In the genomic region with DNA sequence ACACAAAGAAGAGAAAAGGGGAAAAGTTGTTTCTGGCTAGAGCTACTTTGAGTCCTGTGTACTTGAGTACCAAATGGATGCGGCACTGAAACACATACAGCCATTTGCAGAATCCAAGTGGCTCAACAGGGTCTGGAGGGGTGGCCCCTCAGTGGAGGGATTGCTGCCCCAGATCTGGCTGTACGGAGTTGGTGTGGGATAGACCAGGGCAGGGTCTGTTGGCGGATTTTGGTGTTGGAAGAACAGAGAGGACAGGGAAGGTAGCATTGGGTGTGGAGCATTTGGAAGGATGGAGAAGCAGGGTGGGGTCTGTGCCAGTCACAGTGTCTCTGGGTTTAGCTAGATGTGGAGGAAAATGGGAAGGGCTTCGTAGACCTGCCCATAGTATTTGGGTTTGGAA, we compare ENCODE assay signal across 32 cellular contexts.
"Had no signal": no experiment of that assay in that cellular context is flagged by ENCODE, and none has a peak within 500 bp of the region (broad histone marks: within the 10 kb centered on the region; RNA-seq: fewer than 3 reads in every experiment).

No MANE protein-coding gene starts in this region.

- H3K4me1 ChIP-seq: parathyroid adenoma, right lobe of liver, sigmoid colon, suprapubic skin, testis, tibial artery, transverse colon, upper lobe of right lung, uterus had no signal

- H3K27ac ChIP-seq: neutrophil, ovary, parathyroid adenoma, psoas muscle, right lobe of liver, sigmoid colon, suprapubic skin, testis, tibial artery, transverse colon, upper lobe of right lung, uterus had no signal

- H3K4me3 ChIP-seq: ovary, psoas muscle, right lobe of liver, sigmoid colon, suprapubic skin, testis, tibial artery, transverse colon, upper lobe of right lung, uterus had no signal

- H3K4me1 Mint-ChIP-seq: naive thymus-derived CD8-positive, alpha-beta T cell; nephron progenitor cell; neural crest cell; stimulated activated memory B cell treated with anti-CD40 and anti-IgM and Interleukin-4, amounts not matched to agents 10 μg/mL and 1 μg/mL and 100 μg/mL, for 72 hours had no signal

- H3K9me3 Mint-ChIP-seq: naive thymus-derived CD8-positive, alpha-beta T cell; natural killer cell treated with Interleukin-12 subunit alpha and Interleukin-12 subunit beta and Interleukin-15 and Interleukin-18, amount 100 ng/mL, for 72 hours; nephron progenitor cell; neural crest cell; stimulated activated memory B cell treated with anti-CD40 and anti-IgM and Interleukin-4, amounts not matched to agents 10 μg/mL and 1 μg/mL and 100 μg/mL, for 72 hours; stimulated activated naive CD8-positive, alpha-beta T cell treated with anti-CD3 and anti-CD28 coated beads, Interleukin-15, amount 100 ng/mL, for 72 hours; type B pancreatic cell had no signal

- H3K4me3 Mint-ChIP-seq: naive thymus-derived CD8-positive, alpha-beta T cell; natural killer cell treated with Interleukin-12 subunit alpha and Interleukin-12 subunit beta and Interleukin-15 and Interleukin-18, amount 100 ng/mL, for 72 hours; nephron progenitor cell; neural crest cell; stimulated activated memory B cell treated with anti-CD40 and anti-IgM and Interleukin-4, amounts not matched to agents 10 μg/mL and 1 μg/mL and 100 μg/mL, for 72 hours; stimulated activated naive CD8-positive, alpha-beta T cell treated with anti-CD3 and anti-CD28 coated beads, Interleukin-15, amount 100 ng/mL, for 72 hours; type B pancreatic cell had no signal

- ATAC-seq: naive thymus-derived CD8-positive, alpha-beta T cell; natural killer cell treated with Interleukin-12 subunit alpha and Interleukin-12 subunit beta and Interleukin-15 and Interleukin-18, amount 100 ng/mL, for 72 hours; psoas muscle; right cardiac atrium; right lobe of liver; stimulated activated memory B cell treated with anti-CD40 and anti-IgM and Interleukin-4, amounts not matched to agents 10 μg/mL and 1 μg/mL and 100 μg/mL, for 72 hours; stimulated activated naive CD8-positive, alpha-beta T cell treated with anti-CD3 and anti-CD28 coated beads, Interleukin-15, amount 100 ng/mL, for 72 hours; stimulated activated naive CD8-positive, alpha-beta T cell treated with anti-CD3 and anti-CD28 coated beads, Interleukin-15, Interleukin-2, amounts not matched to agents 100 U/mL and 50 U/mL, for 24 hours; upper lobe of right lung had no signal

- H3K27me3 ChIP-seq: neutrophil, ovary, right lobe of liver, sigmoid colon, suprapubic skin, testis, tibial artery, transverse colon, uterus had no signal

- H3K9me3 ChIP-seq: neutrophil, ovary, psoas muscle, right lobe of liver, sigmoid colon, suprapubic skin, testis, tibial artery, transverse colon, upper lobe of right lung, uterus had no signal

- H3K27ac Mint-ChIP-seq: naive thymus-derived CD8-positive, alpha-beta T cell; natural killer cell treated with Interleukin-12 subunit alpha and Interleukin-12 subunit beta and Interleukin-15 and Interleukin-18, amount 100 ng/mL, for 72 hours; nephron progenitor cell; progenitor cell of endocrine pancreas; stimulated activated memory B cell treated with anti-CD40 and anti-IgM and Interleukin-4, amounts not matched to agents 10 μg/mL and 1 μg/mL and 100 μg/mL, for 72 hours; type B pancreatic cell had no signal

- DNase-seq: naive thymus-derived CD8-positive, alpha-beta T cell; nephron progenitor cell; nucleus accumbens; ovary; posterior cingulate gyrus; psoas muscle; right cardiac atrium; right lobe of liver; sigmoid colon; small intestine; stimulated activated CD4-positive, alpha-beta T cell treated with anti-CD3 and anti-CD28 coated beads, Interleukin-12 subunit alpha, Interleukin-12 subunit beta, amount 100 ng/mL, for 4 hours; stimulated activated CD4-positive, alpha-beta T cell treated with anti-CD3 and anti-CD28 coated beads, Interleukin-1b, Interleukin-23, amount 100 ng/mL, for 48 hours; stimulated activated CD4-positive, alpha-beta T cell treated with anti-CD3 and anti-CD28 coated beads, Interleukin-4, amount 100 ng/mL, for 1 hour; stimulated activated CD4-positive, alpha-beta T cell treated with anti-CD3 and anti-CD28 coated beads, Interleukin-4, amount 100 ng/mL, for 4 hours; stimulated activated CD8-positive, alpha-beta memory T cell treated with anti-CD3 and anti-CD28 coated beads, Interleukin-4, amount 100 ng/mL, for 48 hours; stimulated activated naive CD4-positive, alpha-beta T cell; stimulated activated naive CD8-positive, alpha-beta T cell treated with anti-CD3 and anti-CD28 coated beads, Interleukin-15, amount 100 ng/mL, for 72 hours; stimulated activated naive CD8-positive, alpha-beta T cell treated with anti-CD3 and anti-CD28 coated beads, Interleukin-15, Interleukin-2, amounts not matched to agents 100 U/mL and 50 U/mL, for 24 hours; substantia nigra; testis; tibial artery; transverse colon; upper lobe of right lung; uterus had no signal

- H3K36me3 Mint-ChIP-seq: naive thymus-derived CD8-positive, alpha-beta T cell; natural killer cell treated with Interleukin-12 subunit alpha and Interleukin-12 subunit beta and Interleukin-15 and Interleukin-18, amount 100 ng/mL, for 72 hours; stimulated activated memory B cell treated with anti-CD40 and anti-IgM and Interleukin-4, amounts not matched to agents 10 μg/mL and 1 μg/mL and 100 μg/mL, for 72 hours; type B pancreatic cell had no signal

- H3K9ac ChIP-seq: parathyroid adenoma had no signal

- H3K36me3 ChIP-seq: neutrophil, ovary, right lobe of liver, sigmoid colon, suprapubic skin, tibial artery, transverse colon, upper lobe of right lung, uterus had no signal

- H3K27me3 Mint-ChIP-seq: stimulated activated naive CD8-positive, alpha-beta T cell treated with anti-CD3 and anti-CD28 coated beads, Interleukin-15, amount 100 ng/mL, for 72 hours had no signal
